9 cellular contexts compared by ENCODE assay signal in genomic region chr5:123514615-123515355, GRCh38. TPM values are rescaled to one million over a fixed set of nuclear protein-coding genes. Genes with fewer than 3 reads are reported as not detected.
A peak's percentile ranks its signal among the peaks of the same experiment; 100 is the strongest.
DNase-seq lines count a peak whose midpoint lies in the region; ATAC-seq and TF ChIP-seq lines count a peak whose summit lies in the region.
"Had no signal": no experiment of that assay in that cellular context is flagged by ENCODE, and none has a peak within 500 bp of the region (broad histone marks: within the 10 kb centered on the region; RNA-seq: fewer than 3 reads in every experiment).

No MANE protein-coding gene starts in this region.

- H2BK120ac ChIP-seq in trophoblast cell (ENCODE audit: insufficient read depth, low read length, poor library complexity): no peak overlapping the region

- no peak overlapping the region for H2AFZ ChIP-seq in trophoblast cell (ENCODE audit: insufficient read depth, low read length, poor library complexity)

- H2BK5ac ChIP-seq in trophoblast cell (ENCODE audit: low read depth, low read length, poor library complexity): no peak overlapping the region

- H3K18ac ChIP-seq in trophoblast cell (ENCODE audit: low read length): no peak overlapping the region

- H3K36me3 Mint-ChIP-seq in activated CD8-positive, alpha-beta T cell treated with anti-CD3 and anti-CD28 coated beads for 36 hours (ENCODE audit: low read depth): peaks cover 14% of the 10 kb centered on the region
- peaks cover 22% of the 10 kb centered on the region for H3K36me3 Mint-ChIP-seq in activated CD8-positive, alpha-beta T cell treated with anti-CD3 and anti-CD28 coated beads, Interleukin-2, amount 10 ng/mL, durations not matched to agents 7 days and 5 days (ENCODE audit: low read depth)
- H3K36me3 Mint-ChIP-seq in effector memory CD8-positive, alpha-beta T cell (ENCODE audit: insufficient read depth): peaks cover 21% of the 10 kb centered on the region

- no peak overlapping the region for H3K23ac ChIP-seq in trophoblast cell (ENCODE audit: low read length)

- no peak for ATAC-seq in activated CD8-positive, alpha-beta T cell treated with anti-CD3 and anti-CD28 coated beads for 36 hours
- no peak for ATAC-seq in activated CD8-positive, alpha-beta T cell treated with anti-CD3 and anti-CD28 coated beads, Interleukin-2, amount 10 ng/mL, durations not matched to agents 7 days and 5 days
- ATAC-seq in effector memory CD8-positive, alpha-beta T cell (replicated peaks): no peak
- no peak for ATAC-seq in GM18909 (IDR thresholded peaks at IDR 0.05; ENCODE audit: poor library complexity, unreplicated experiment)

- DNase-seq in activated CD8-positive, alpha-beta T cell treated with anti-CD3 and anti-CD28 coated beads for 36 hours: no peak
- DNase-seq in activated CD8-positive, alpha-beta T cell treated with anti-CD3 and anti-CD28 coated beads, Interleukin-2, amount 10 ng/mL, durations not matched to agents 7 days and 5 days: no peak
- DNase-seq in NCI-H69 (lab: John Stamatoyannopoulos, UW): peak; percentile 51
- no peak for DNase-seq in effector memory CD8-positive, alpha-beta T cell
- DNase-seq in trophoblast cell: no peak
- no peak for DNase-seq in DMS 273 treated with DMSO at 0.1 percent for 48 hours (lab: John Stamatoyannopoulos, UW)
- DNase-seq in ureter (ENCODE audit: low spot score): no peak
- DNase-seq: EL had no signal

- POLR2A ChIA-PET in activated CD8-positive, alpha-beta T cell treated with anti-CD3 and anti-CD28 coated beads for 36 hours (lab: Charles Lee): interaction anchor here (6.7 kb wide), 1 partner anchor 92 kb away, joined by 64 read pairs; the partner anchor contains the start of gene CEP120
- POLR2A ChIA-PET in activated CD8-positive, alpha-beta T cell treated with anti-CD3 and anti-CD28 coated beads, Interleukin-2, amount 10 ng/mL, durations not matched to agents 7 days and 5 days (lab: Charles Lee): interaction anchor here (6.0 kb wide), 1 partner anchor 92 kb away, joined by 83 read pairs; the partner anchor contains the start of gene CEP120

- H3K9me3 ChIP-seq in trophoblast cell (ENCODE audit: insufficient read depth, low read depth, low read length): no peaks in the 10 kb centered on the region

- H3K4me1 Mint-ChIP-seq in activated CD8-positive, alpha-beta T cell treated with anti-CD3 and anti-CD28 coated beads for 36 hours (ENCODE audit: low read depth): peaks cover 67% of the 10 kb centered on the region
- H3K4me1 Mint-ChIP-seq in activated CD8-positive, alpha-beta T cell treated with anti-CD3 and anti-CD28 coated beads, Interleukin-2, amount 10 ng/mL, durations not matched to agents 7 days and 5 days (ENCODE audit: low read depth): peaks cover 65% of the 10 kb centered on the region
- peaks cover 36 to 55% of the 10 kb centered on the region in 2 donors for H3K4me1 Mint-ChIP-seq in effector memory CD8-positive, alpha-beta T cell (ENCODE audit: low read depth in 2 of 2)

- H3K27me3 Mint-ChIP-seq in activated CD8-positive, alpha-beta T cell treated with anti-CD3 and anti-CD28 coated beads for 36 hours: no peaks in the 10 kb centered on the region
- H3K27me3 Mint-ChIP-seq in activated CD8-positive, alpha-beta T cell treated with anti-CD3 and anti-CD28 coated beads, Interleukin-2, amount 10 ng/mL, durations not matched to agents 7 days and 5 days (ENCODE audit: low read depth): no peaks in the 10 kb centered on the region
- H3K27me3 Mint-ChIP-seq in effector memory CD8-positive, alpha-beta T cell: no peaks in the 10 kb centered on the region

- H3K4ac ChIP-seq in trophoblast cell (ENCODE audit: low read depth, low read length): peak overlapping the region; percentile 98

- H4K12ac ChIP-seq in trophoblast cell (ENCODE audit: low read depth, low read length): no peak overlapping the region

- peak overlapping the region; percentile 58 for H3K27ac Mint-ChIP-seq in activated CD8-positive, alpha-beta T cell treated with anti-CD3 and anti-CD28 coated beads for 36 hours
- no peak overlapping the region for H3K27ac Mint-ChIP-seq in activated CD8-positive, alpha-beta T cell treated with anti-CD3 and anti-CD28 coated beads, Interleukin-2, amount 10 ng/mL, durations not matched to agents 7 days and 5 days
- H3K27ac Mint-ChIP-seq in effector memory CD8-positive, alpha-beta T cell: peak overlapping the region; percentile 6 to 27

- no peaks in the 10 kb centered on the region for H3K9me3 Mint-ChIP-seq in activated CD8-positive, alpha-beta T cell treated with anti-CD3 and anti-CD28 coated beads for 36 hours
- no peaks in the 10 kb centered on the region for H3K9me3 Mint-ChIP-seq in activated CD8-positive, alpha-beta T cell treated with anti-CD3 and anti-CD28 coated beads, Interleukin-2, amount 10 ng/mL, durations not matched to agents 7 days and 5 days (ENCODE audit: insufficient read depth)
- H3K9me3 Mint-ChIP-seq in effector memory CD8-positive, alpha-beta T cell: no peaks in the 10 kb centered on the region

- H3K36me3 ChIP-seq in trophoblast cell (ENCODE audit: control insufficient read depth in 1 of 2, insufficient read depth in 2 of 2, low read length in 2 of 2): no peaks in the 10 kb centered on the region

- no peak overlapping the region for H2BK12ac ChIP-seq in trophoblast cell (ENCODE audit: low read length)

- no peak overlapping the region for H4K8ac ChIP-seq in trophoblast cell (ENCODE audit: low read depth, low read length)

- H4K91ac ChIP-seq in trophoblast cell (ENCODE audit: low read depth, low read length): no peak overlapping the region

- no peak overlapping the region for H3K4me3 ChIP-seq in trophoblast cell (ENCODE audit: low read depth, low read length)

- intact Hi-C loops in activated CD8-positive, alpha-beta T cell treated with anti-CD3 and anti-CD28 coated beads for 36 hours (cut with micrococcal nuclease): loop anchor here (5.0 kb wide), 3 partner anchors 33 to 92 kb away; partner anchors contain the start of gene CEP120

- H3K4me1 ChIP-seq in trophoblast cell (ENCODE audit: control insufficient read depth in 1 of 2, insufficient read depth in 2 of 2, low read length in 2 of 2): peaks cover 0 to 7% of the 10 kb centered on the region in 2 experiments

- WGBS in trophoblast cell (ENCODE audit: extremely low coverage, insufficient coverage, insufficient read length): no CpG with 5 or more reads among the region's 5 CpGs

- H3K9ac ChIP-seq in trophoblast cell (ENCODE audit: low read length): no peak overlapping the region

- no peak overlapping the region for H3K4me2 ChIP-seq in trophoblast cell (ENCODE audit: low read length)

- no peak overlapping the region for H3K14ac ChIP-seq in trophoblast cell (ENCODE audit: low read length)

- peaks cover 11% of the 10 kb centered on the region for H3K79me1 ChIP-seq in trophoblast cell (ENCODE audit: low read length)

- H3K4me3 Mint-ChIP-seq in activated CD8-positive, alpha-beta T cell treated with anti-CD3 and anti-CD28 coated beads for 36 hours: peak overlapping the region; percentile 38
- no peak overlapping the region for H3K4me3 Mint-ChIP-seq in activated CD8-positive, alpha-beta T cell treated with anti-CD3 and anti-CD28 coated beads, Interleukin-2, amount 10 ng/mL, durations not matched to agents 7 days and 5 days
- peak overlapping the region in 1 of 2 donors; percentile 98 for H3K4me3 Mint-ChIP-seq in effector memory CD8-positive, alpha-beta T cell

- no peak for TF ChIP-seq CTCF in activated CD8-positive, alpha-beta T cell treated with anti-CD3 and anti-CD28 coated beads for 36 hours (IDR thresholded peaks at IDR 0.05)

- H2AK5ac ChIP-seq in trophoblast cell (ENCODE audit: low read length): no peak overlapping the region

- no peak overlapping the region for H3K27ac ChIP-seq in trophoblast cell (ENCODE audit: low read depth, low read length)

- H3K27me3 ChIP-seq in trophoblast cell (ENCODE audit: insufficient read depth, low read length): no peaks in the 10 kb centered on the region

- CTCF ChIA-PET in activated CD8-positive, alpha-beta T cell treated with anti-CD3 and anti-CD28 coated beads for 36 hours (lab: Charles Lee): interaction anchor here (1.0 to 1.9 kb wide), 3 partner anchors 65 to 91 kb away, joined by 3 to 9 read pairs (median 3); partner anchors contain the start of gene CEP120
- CTCF ChIA-PET in activated CD8-positive, alpha-beta T cell treated with anti-CD3 and anti-CD28 coated beads, Interleukin-2, amount 10 ng/mL, durations not matched to agents 7 days and 5 days (lab: Charles Lee): interaction anchor here (1.9 to 6.3 kb wide), 2 partner anchors 92 to 96 kb away, joined by 6 to 50 read pairs; partner anchors contain the start of gene CEP120

- H3K79me2 ChIP-seq in trophoblast cell (ENCODE audit: control insufficient read depth, insufficient read depth, low read length, poor library complexity): peaks cover 15% of the 10 kb centered on the region

RNA-seq across cellular contexts. Expression of gene CSNK1G3, which starts 2.8 kb away (rescaled TPM):
- total RNA-seq in activated CD8-positive, alpha-beta T cell treated with anti-CD3 and anti-CD28 coated beads for 36 hours: 10 to 100 TPM; 36.1 to 39.2 TPM
- total RNA-seq in activated CD8-positive, alpha-beta T cell treated with anti-CD3 and anti-CD28 coated beads, Interleukin-2, amount 10 ng/mL, durations not matched to agents 7 days and 5 days: 10 to 100 TPM; 26.9 to 28.6 TPM
- polyA plus RNA-seq in trophoblast cell (2013): 37.9 and 40.6 TPM in 2 replicates
- 66.0 TPM for total RNA-seq in ureter
